2 cellular contexts compared by ENCODE assay signal in the genomic region with DNA sequence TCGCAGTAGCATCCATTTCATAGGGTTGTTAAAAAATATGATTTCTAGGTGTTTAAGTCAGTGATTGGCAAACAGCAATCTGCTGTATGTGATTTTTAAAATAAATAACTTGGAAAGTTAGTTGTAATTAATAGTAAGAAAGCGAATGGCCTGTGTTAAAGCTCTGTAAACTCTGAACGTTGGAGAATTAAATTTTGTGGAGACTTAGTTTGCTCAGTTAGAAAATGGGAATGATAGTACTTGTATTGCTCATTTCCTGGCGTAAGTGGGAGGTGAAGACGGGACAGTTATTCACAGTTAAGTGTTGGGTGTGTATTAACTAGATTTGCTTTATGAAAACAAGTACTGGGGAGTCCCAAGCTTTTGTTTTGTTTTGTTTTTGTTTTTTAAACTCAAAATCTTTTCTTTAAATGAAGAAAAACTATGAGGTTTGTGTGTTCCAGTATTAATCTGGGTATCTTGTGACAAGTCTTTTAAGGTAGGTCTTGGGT.
TF ChIP-seq lines count a peak whose summit lies in the region.

No MANE protein-coding gene starts in this region.

TF ChIP-seq in A549, 52 proteins besides CTCF, POLR2A, EP300 and RAD21 (continued from another document):
- no peak for TF ChIP-seq HEYL (CRISPR knock-in tag; IDR thresholded peaks at IDR 0.05)
- TF ChIP-seq FOSL2 (IDR thresholded peaks at IDR 0.05), result no peak
- no peak for TF ChIP-seq FOSL2 (CRISPR knock-in tag; IDR thresholded peaks at IDR 0.05)
- no peak for TF ChIP-seq JUN (IDR thresholded peaks at IDR 0.05)
- no peak for TF ChIP-seq JUNB (IDR thresholded peaks at IDR 0.05)
- TF ChIP-seq MYC (IDR thresholded peaks at IDR 0.05; ENCODE audit: borderline replicate concordance, low read length), result no peak
- TF ChIP-seq RCOR1 (IDR thresholded peaks at IDR 0.05; ENCODE audit: low read depth, low read length), result no peak
- TF ChIP-seq, protein P1, sequence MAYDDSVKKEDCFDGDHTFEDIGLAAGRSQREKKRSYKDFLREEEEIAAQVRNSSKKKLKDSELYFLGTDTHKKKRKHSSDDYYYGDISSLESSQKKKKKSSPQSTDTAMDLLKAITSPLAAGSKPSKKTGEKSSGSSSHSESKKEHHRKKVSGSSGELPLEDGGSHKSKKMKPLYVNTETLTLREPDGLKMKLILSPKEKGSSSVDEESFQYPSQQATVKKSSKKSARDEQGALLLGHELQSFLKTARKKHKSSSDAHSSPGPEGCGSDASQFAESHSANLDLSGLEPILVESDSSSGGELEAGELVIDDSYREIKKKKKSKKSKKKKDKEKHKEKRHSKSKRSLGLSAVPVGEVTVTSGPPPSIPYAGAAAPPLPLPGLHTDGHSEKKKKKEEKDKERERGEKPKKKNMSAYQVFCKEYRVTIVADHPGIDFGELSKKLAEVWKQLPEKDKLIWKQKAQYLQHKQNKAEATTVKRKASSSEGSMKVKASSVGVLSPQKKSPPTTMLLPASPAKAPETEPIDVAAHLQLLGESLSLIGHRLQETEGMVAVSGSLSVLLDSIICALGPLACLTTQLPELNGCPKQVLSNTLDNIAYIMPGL (CRISPR knock-in tag; IDR thresholded peaks at IDR 0.05; ENCODE audit: borderline replicate concordance), result no peak
- TF ChIP-seq GATA3 (IDR thresholded peaks at IDR 0.05; ENCODE audit: borderline replicate concordance), result no peak

TF ChIP-seq in K562, 482 proteins besides CTCF, POLR2A, EP300 and RAD21 (continued from another document):
- TF ChIP-seq KDM1A (IDR thresholded peaks at IDR 0.05), result peak in 1 of 2 experiments; percentile 56; a peak in 2 of 4 replicates
- TF ChIP-seq, protein P2, sequence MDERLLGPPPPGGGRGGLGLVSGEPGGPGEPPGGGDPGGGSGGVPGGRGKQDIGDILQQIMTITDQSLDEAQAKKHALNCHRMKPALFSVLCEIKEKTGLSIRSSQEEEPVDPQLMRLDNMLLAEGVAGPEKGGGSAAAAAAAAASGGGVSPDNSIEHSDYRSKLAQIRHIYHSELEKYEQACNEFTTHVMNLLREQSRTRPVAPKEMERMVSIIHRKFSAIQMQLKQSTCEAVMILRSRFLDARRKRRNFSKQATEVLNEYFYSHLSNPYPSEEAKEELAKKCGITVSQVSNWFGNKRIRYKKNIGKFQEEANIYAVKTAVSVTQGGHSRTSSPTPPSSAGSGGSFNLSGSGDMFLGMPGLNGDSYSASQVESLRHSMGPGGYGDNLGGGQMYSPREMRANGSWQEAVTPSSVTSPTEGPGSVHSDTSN (CRISPR knock-in tag; IDR thresholded peaks at IDR 0.05; ENCODE audit: low read depth), result no peak
- TF ChIP-seq, protein P2 (tag; conservative IDR thresholded peaks at IDR 0.05; ENCODE audit: low read depth), result no peak
- TF ChIP-seq ZNF274 (IDR thresholded peaks at IDR 0.05; ENCODE audit: borderline replicate concordance, low read depth, low read length), result no peak
- TF ChIP-seq SIN3A (IDR thresholded peaks at IDR 0.05; ENCODE audit: borderline replicate concordance in 2 of 2, control insufficient read depth in 1 of 2, low read depth in 2 of 2, low read length in 2 of 2), result 0 out of 4 replicates have a peak, but pooled peaks of 1 of the 2 experiments have one; percentile 14
- no peak for TF ChIP-seq NR2C2 (CRISPR knock-in tag; IDR thresholded peaks at IDR 0.05)
- TF ChIP-seq NR2C2 (tag; IDR thresholded peaks at IDR 0.05), result 0 out of 2 replicates have a peak, but pooled peaks have one; percentile 4
- TF ChIP-seq, protein P3, sequence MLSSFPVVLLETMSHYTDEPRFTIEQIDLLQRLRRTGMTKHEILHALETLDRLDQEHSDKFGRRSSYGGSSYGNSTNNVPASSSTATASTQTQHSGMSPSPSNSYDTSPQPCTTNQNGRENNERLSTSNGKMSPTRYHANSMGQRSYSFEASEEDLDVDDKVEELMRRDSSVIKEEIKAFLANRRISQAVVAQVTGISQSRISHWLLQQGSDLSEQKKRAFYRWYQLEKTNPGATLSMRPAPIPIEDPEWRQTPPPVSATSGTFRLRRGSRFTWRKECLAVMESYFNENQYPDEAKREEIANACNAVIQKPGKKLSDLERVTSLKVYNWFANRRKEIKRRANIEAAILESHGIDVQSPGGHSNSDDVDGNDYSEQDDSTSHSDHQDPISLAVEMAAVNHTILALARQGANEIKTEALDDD (IDR thresholded peaks at IDR 0.05), result peak; percentile 55
- TF ChIP-seq, protein P4, sequence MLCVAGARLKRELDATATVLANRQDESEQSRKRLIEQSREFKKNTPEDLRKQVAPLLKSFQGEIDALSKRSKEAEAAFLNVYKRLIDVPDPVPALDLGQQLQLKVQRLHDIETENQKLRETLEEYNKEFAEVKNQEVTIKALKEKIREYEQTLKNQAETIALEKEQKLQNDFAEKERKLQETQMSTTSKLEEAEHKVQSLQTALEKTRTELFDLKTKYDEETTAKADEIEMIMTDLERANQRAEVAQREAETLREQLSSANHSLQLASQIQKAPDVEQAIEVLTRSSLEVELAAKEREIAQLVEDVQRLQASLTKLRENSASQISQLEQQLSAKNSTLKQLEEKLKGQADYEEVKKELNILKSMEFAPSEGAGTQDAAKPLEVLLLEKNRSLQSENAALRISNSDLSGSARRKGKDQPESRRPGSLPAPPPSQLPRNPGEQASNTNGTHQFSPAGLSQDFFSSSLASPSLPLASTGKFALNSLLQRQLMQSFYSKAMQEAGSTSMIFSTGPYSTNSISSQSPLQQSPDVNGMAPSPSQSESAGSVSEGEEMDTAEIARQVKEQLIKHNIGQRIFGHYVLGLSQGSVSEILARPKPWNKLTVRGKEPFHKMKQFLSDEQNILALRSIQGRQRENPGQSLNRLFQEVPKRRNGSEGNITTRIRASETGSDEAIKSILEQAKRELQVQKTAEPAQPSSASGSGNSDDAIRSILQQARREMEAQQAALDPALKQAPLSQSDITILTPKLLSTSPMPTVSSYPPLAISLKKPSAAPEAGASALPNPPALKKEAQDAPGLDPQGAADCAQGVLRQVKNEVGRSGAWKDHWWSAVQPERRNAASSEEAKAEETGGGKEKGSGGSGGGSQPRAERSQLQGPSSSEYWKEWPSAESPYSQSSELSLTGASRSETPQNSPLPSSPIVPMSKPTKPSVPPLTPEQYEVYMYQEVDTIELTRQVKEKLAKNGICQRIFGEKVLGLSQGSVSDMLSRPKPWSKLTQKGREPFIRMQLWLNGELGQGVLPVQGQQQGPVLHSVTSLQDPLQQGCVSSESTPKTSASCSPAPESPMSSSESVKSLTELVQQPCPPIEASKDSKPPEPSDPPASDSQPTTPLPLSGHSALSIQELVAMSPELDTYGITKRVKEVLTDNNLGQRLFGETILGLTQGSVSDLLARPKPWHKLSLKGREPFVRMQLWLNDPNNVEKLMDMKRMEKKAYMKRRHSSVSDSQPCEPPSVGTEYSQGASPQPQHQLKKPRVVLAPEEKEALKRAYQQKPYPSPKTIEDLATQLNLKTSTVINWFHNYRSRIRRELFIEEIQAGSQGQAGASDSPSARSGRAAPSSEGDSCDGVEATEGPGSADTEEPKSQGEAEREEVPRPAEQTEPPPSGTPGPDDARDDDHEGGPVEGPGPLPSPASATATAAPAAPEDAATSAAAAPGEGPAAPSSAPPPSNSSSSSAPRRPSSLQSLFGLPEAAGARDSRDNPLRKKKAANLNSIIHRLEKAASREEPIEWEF (CRISPR knock-in tag; IDR thresholded peaks at IDR 0.05), result no peak
- TF ChIP-seq SMARCA5 (IDR thresholded peaks at IDR 0.05), result peak; percentile 8; the same call in 1 of the 2 replicates
- peak; percentile 81 for TF ChIP-seq ADNP (tag; IDR thresholded peaks at IDR 0.05)
- no peak for TF ChIP-seq RBFOX2 (IDR thresholded peaks at IDR 0.05; ENCODE audit: low read depth, low read length)
- TF ChIP-seq HDAC2 (IDR thresholded peaks at IDR 0.05), result peak; percentile 19; the same call in 1 of the 2 replicates
- TF ChIP-seq ZKSCAN1 (IDR thresholded peaks at IDR 0.05; ENCODE audit: low read depth, low read length), result no peak
- TF ChIP-seq, protein P5, sequence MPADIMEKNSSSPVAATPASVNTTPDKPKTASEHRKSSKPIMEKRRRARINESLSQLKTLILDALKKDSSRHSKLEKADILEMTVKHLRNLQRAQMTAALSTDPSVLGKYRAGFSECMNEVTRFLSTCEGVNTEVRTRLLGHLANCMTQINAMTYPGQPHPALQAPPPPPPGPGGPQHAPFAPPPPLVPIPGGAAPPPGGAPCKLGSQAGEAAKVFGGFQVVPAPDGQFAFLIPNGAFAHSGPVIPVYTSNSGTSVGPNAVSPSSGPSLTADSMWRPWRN (IDR thresholded peaks at IDR 0.05; ENCODE audit: low read depth), result 0 out of 2 replicates have a peak, but pooled peaks have one; percentile 11
- 0 out of 2 replicates have a peak, but pooled peaks have one; percentile 13 for TF ChIP-seq ZNF551 (CRISPR knock-in tag; IDR thresholded peaks at IDR 0.05)
- TF ChIP-seq BCOR (IDR thresholded peaks at IDR 0.05), result 0 out of 2 replicates have a peak, but pooled peaks have one; percentile 7
